In genomic region chr15:66132251-66132816, GRCh38 we compare ENCODE assay signal across 23 cellular contexts.
A peak's percentile ranks its signal among the peaks of the same experiment; 100 is the strongest.
DNase-seq lines count a peak whose midpoint lies in the region; ATAC-seq, FAIRE-seq and TF ChIP-seq lines count a peak whose summit lies in the region.
"Had no signal": no experiment of that assay in that cellular context is flagged by ENCODE, and none has a peak within 500 bp of the region (broad histone marks: within the 10 kb centered on the region; RNA-seq: fewer than 3 reads in every experiment).

No MANE protein-coding gene starts in this region.

- POLR2A ChIA-PET in H1 (lab: Charles Lee; ENCODE audit: partially characterized antibody): no interaction called here

- no peak overlapping the region for H3K23ac ChIP-seq in H1 (ENCODE audit: insufficient read length)

- TF ChIP-seq CTCF in H1 (IDR thresholded peaks at IDR 0.05; ENCODE audit: control extremely low read depth in 1 of 3, insufficient read depth in 1 of 3, low read depth in 1 of 3, low read length in 3 of 3) (no peak), osteoblast (IDR thresholded peaks at IDR 0.05; ENCODE audit: extremely low read depth, low read depth, low read length) (no peak)

- TF ChIP-seq RAD21 in H1 (IDR thresholded peaks at IDR 0.05 in 1 of 2, conservative IDR thresholded peaks at IDR 0.05 in 1 of 2; ENCODE audit: low read depth in 2 of 2, low read length in 2 of 2): no peak

- H3K27ac ChIP-seq in H1 (ENCODE audit: low read depth, low read length): no peak overlapping the region
- no peak overlapping the region for H3K27ac ChIP-seq in osteoblast (ENCODE audit: low read depth, low read length)
- H3K27ac ChIP-seq: A549, esophagus muscularis mucosa, gastrocnemius medialis, pancreas, upper lobe of left lung had no signal

- peak; percentile 48 for DNase-seq in NCI-H2171 treated with DMSO at 0.1 percent for 48 hours (lab: John Stamatoyannopoulos, UW)
- DNase-seq in NCI-H2171 (lab: John Stamatoyannopoulos, UW): no peak
- DNase-seq in NCI-H69 (lab: John Stamatoyannopoulos, UW): peak; percentile 67
- no peak for DNase-seq in H1 (ENCODE audit: low read depth in 1 of 2, low spot score in 2 of 2)
- peak; percentile 35 for DNase-seq in osteoblast (ENCODE audit: insufficient read length, low spot score, missing footprints)
- DNase-seq in AG20443 (ENCODE audit: low spot score): no peak
- DNase-seq: activated CD4-positive, alpha-beta memory T cell treated with anti-CD3 and anti-CD28 coated beads for 36 hours; activated naive CD8-positive, alpha-beta T cell treated with anti-CD3 and anti-CD28 coated beads, Interleukin-2, amount 10 ng/mL, durations not matched to agents 7 days and 5 days; effector memory CD8-positive, alpha-beta T cell; gastrocnemius medialis; mesenchymal stem cell; naive thymus-derived CD4-positive, alpha-beta T cell; pancreas; stimulated activated CD4-positive, alpha-beta T cell treated with anti-CD3 and anti-CD28 coated beads, Interleukin-12 subunit alpha, Interleukin-12 subunit beta, amount 100 ng/mL, for 4 hours; stimulated activated naive CD8-positive, alpha-beta T cell treated with anti-CD3 and anti-CD28 coated beads, Interleukin-15, amount 100 ng/mL, for 72 hours; T-helper 9 cell; upper lobe of left lung had no signal

- FAIRE-seq in H1 (lab: Jason Lieb, UNC): no peak
- FAIRE-seq: A549, pancreas had no signal

- H3K4me1 ChIP-seq in H1 (replicated peaks in 1 of 4; ENCODE audit: control insufficient read depth in 3 of 4, insufficient read depth in 4 of 4, low read length in 3 of 4): peaks cover 0 to 7% (median 3%) of the 10 kb centered on the region in 4 experiments; a peak in 2 of 7 replicates
- H3K4me1 ChIP-seq in osteoblast (ENCODE audit: insufficient read depth, low read length): no peaks in the 10 kb centered on the region
- H3K4me1 ChIP-seq: esophagus muscularis mucosa, gastrocnemius medialis, upper lobe of left lung had no signal

- H3K79me1 ChIP-seq in H1 (ENCODE audit: low read depth, low read length): no peaks in the 10 kb centered on the region

- H3K79me2 ChIP-seq in H1 (ENCODE audit: control insufficient read depth in 1 of 2, insufficient read depth in 2 of 2, low read length in 2 of 2): no peaks in the 10 kb centered on the region
- no peaks in the 10 kb centered on the region for H3K79me2 ChIP-seq in osteoblast (ENCODE audit: insufficient read depth, low read length)

- peak overlapping the region; percentile 36; the same call in 1 of the 2 replicates for H4K8ac ChIP-seq in H1 (ENCODE audit: extremely low read depth, insufficient read depth, low read length)

- no peak for TF ChIP-seq POLR2A in H1 (IDR thresholded peaks at IDR 0.05; ENCODE audit: control extremely low read depth in 1 of 2, low read depth in 2 of 2, low read length in 2 of 2)

- H3K4me3 ChIP-seq in H1 (ENCODE audit: extremely low read depth in 1 of 4, insufficient read depth in 2 of 4, low read depth in 3 of 4, low read length in 4 of 4) (no peak overlapping the region), osteoblast (ENCODE audit: insufficient read depth, low read length) (no peak overlapping the region)
- H3K4me3 ChIP-seq: A549, esophagus muscularis mucosa, gastrocnemius medialis, pancreas, upper lobe of left lung had no signal

- H3K27me3 ChIP-seq in H1 (replicated peaks in 1 of 4; ENCODE audit: control insufficient read depth in 3 of 4, extremely low read depth in 1 of 4, insufficient read depth in 3 of 4, low read length in 3 of 4): peaks cover 0 to 5% (median 0%) of the 10 kb centered on the region in 4 experiments; a peak in 3 of 7 replicates
- H3K27me3 ChIP-seq in osteoblast (ENCODE audit: insufficient read depth, low read length): peaks cover 52% of the 10 kb centered on the region
- H3K27me3 ChIP-seq: gastrocnemius medialis, pancreas, upper lobe of left lung had no signal

- WGBS in H1 (ENCODE audit: extremely low coverage in 1 of 2, insufficient coverage in 1 of 2, insufficient read length in 1 of 2, insufficient replicate concordance in 2 of 2, low coverage in 1 of 2, low lambda C conversion rate in 2 of 2, missing lambda C conversion rate in 1 of 2), 2 experiments: 84% methylated on average over 5 of the region's 5 CpGs; no CpG with 5 or more reads in 1 of the 2 experiments

- no peak overlapping the region for H3K4ac ChIP-seq in H1 (replicated peaks; ENCODE audit: insufficient read length, low read depth, low read length)

- H2BK5ac ChIP-seq in H1 (ENCODE audit: low read depth, low read length): no peak overlapping the region

- H2BK15ac ChIP-seq in H1 (ENCODE audit: low read length): no peak overlapping the region

- CTCF ChIA-PET in H1 (lab: Charles Lee; ENCODE audit: partially characterized antibody): interaction anchor here (0.9 to 1.6 kb wide), 3 partner anchors 11 to 58 kb away, joined by 3 to 7 read pairs (median 3); no protein-coding TSS in a partner anchor

- H2AFZ ChIP-seq in H1 (ENCODE audit: low read length) (no peak overlapping the region), osteoblast (ENCODE audit: low read length) (no peak overlapping the region)

- H3K9ac ChIP-seq in H1 (replicated peaks in 1 of 4; ENCODE audit: extremely low read depth in 1 of 4, low read depth in 3 of 4, low read length in 3 of 4): no peak overlapping the region

- H2BK120ac ChIP-seq in H1 (replicated peaks; ENCODE audit: low read depth, low read length): no peak overlapping the region

- no peak overlapping the region for H3K56ac ChIP-seq in H1 (replicated peaks; ENCODE audit: insufficient read length, low read depth, low read length)

- no peak for TF ChIP-seq EP300 in H1 (IDR thresholded peaks at IDR 0.05; ENCODE audit: borderline replicate concordance in 1 of 2, low read depth in 2 of 2, low read length in 2 of 2)

- no peak overlapping the region for H3K18ac ChIP-seq in H1 (ENCODE audit: extremely low read depth, low read length)

- H4K91ac ChIP-seq in H1 (replicated peaks; ENCODE audit: insufficient read length, low read length): no peak overlapping the region

- no peak overlapping the region for H4K5ac ChIP-seq in H1 (ENCODE audit: insufficient read length, low read depth, low read length)

- no peak overlapping the region for H3K14ac ChIP-seq in H1 (ENCODE audit: insufficient read length)

- no peak for ATAC-seq in GM18907 (IDR thresholded peaks at IDR 0.05; ENCODE audit: unreplicated experiment)
- no peak for ATAC-seq in HG02588 (IDR thresholded peaks at IDR 0.05; ENCODE audit: unreplicated experiment)
- ATAC-seq: A549; effector memory CD8-positive, alpha-beta T cell; gastrocnemius medialis; naive thymus-derived CD4-positive, alpha-beta T cell; Panc1; pancreas; SK-N-SH treated with all-trans-retinoic acid at 6 μM for 48 hours; stimulated activated naive CD8-positive, alpha-beta T cell treated with anti-CD3 and anti-CD28 coated beads, Interleukin-15, amount 100 ng/mL, for 72 hours had no signal

- H2BK12ac ChIP-seq in H1 (ENCODE audit: low read depth, low read length): no peak overlapping the region

- H3K9me3 ChIP-seq in H1 (ENCODE audit: insufficient read depth in 2 of 2, low read depth in 1 of 2, low read length in 1 of 2) (no peaks in the 10 kb centered on the region), osteoblast (ENCODE audit: low read depth, low read length) (no peaks in the 10 kb centered on the region)
- H3K9me3 ChIP-seq: A549, esophagus muscularis mucosa, gastrocnemius medialis, pancreas, upper lobe of left lung had no signal

- no peak overlapping the region for H2BK20ac ChIP-seq in H1 (ENCODE audit: low read length)

- no peak overlapping the region for H2AK5ac ChIP-seq in H1 (ENCODE audit: low read depth, low read length)

- no peak overlapping the region for H3K4me2 ChIP-seq in H1 (ENCODE audit: insufficient read depth in 1 of 2, low read depth in 2 of 2, low read length in 2 of 2)
- no peak overlapping the region for H3K4me2 ChIP-seq in osteoblast (ENCODE audit: insufficient read depth, low read length)
- H3K4me2 ChIP-seq: A549 had no signal

- H4K20me1 ChIP-seq in H1 (replicated peaks in 1 of 2; ENCODE audit: control insufficient read depth in 1 of 2, insufficient read depth in 2 of 2, low read length in 2 of 2): no peaks in the 10 kb centered on the region
- no peaks in the 10 kb centered on the region for H4K20me1 ChIP-seq in osteoblast (ENCODE audit: insufficient read depth, low read length)

- H3K36me3 ChIP-seq in H1 (ENCODE audit: control insufficient read depth in 2 of 4, insufficient read depth in 4 of 4, low read length in 3 of 4): no peaks in the 10 kb centered on the region
- H3K36me3 ChIP-seq in osteoblast (ENCODE audit: insufficient read depth, low read length): no peaks in the 10 kb centered on the region
- H3K36me3 ChIP-seq: esophagus muscularis mucosa, gastrocnemius medialis, pancreas, upper lobe of left lung had no signal

- no peaks in the 10 kb centered on the region for H3K23me2 ChIP-seq in H1 (ENCODE audit: low read depth, low read length)

TF ChIP-seq in H1, 55 proteins besides CTCF, POLR2A, EP300 and RAD21 (continues in another document):
- TF ChIP-seq SIRT6 (IDR thresholded peaks at IDR 0.05; ENCODE audit: low read length) (no peak), SIX5 (IDR thresholded peaks at IDR 0.05; ENCODE audit: low read depth, low read length) (no peak), SP1 (IDR thresholded peaks at IDR 0.05; ENCODE audit: low read depth, low read length) (no peak), EGR1 (IDR thresholded peaks at IDR 0.05; ENCODE audit: borderline replicate concordance, low read depth, low read length) (no peak), BRCA1 (IDR thresholded peaks at IDR 0.05; ENCODE audit: low read depth, low read length) (no peak), POU5F1 (IDR thresholded peaks at IDR 0.05; ENCODE audit: low read depth, low read length) (no peak), MAFK (IDR thresholded peaks at IDR 0.05; ENCODE audit: low read depth, low read length) (no peak), BACH1 (IDR thresholded peaks at IDR 0.05; ENCODE audit: low read length) (no peak)

Comparison
In these comparisons a context has a peak if more than half of its experiments do, and no peak if none do; other contexts are left out.
1. DNase-seq: peak in NCI-H2171 treated with DMSO at 0.1 percent for 48 hours (single experiment), NCI-H69 (single experiment) and osteoblast (single experiment); none in NCI-H2171 (single experiment), H1 (0 of 2) and AG20443 (single experiment).